In genomic region chr9:133113163-133113927, GRCh38 we compare ENCODE assay signal across 9 cellular contexts. TPM values are rescaled to one million over a fixed set of nuclear protein-coding genes. Genes with fewer than 3 reads are reported as not detected.
DNase-seq lines count a peak whose midpoint lies in the region; ATAC-seq and TF ChIP-seq lines count a peak whose summit lies in the region.
"Had no signal": no experiment of that assay in that cellular context is flagged by ENCODE, and none has a peak within 500 bp of the region (broad histone marks: within the 10 kb centered on the region; RNA-seq: fewer than 3 reads in every experiment).

No MANE protein-coding gene starts in this region.

- no peaks in the 10 kb centered on the region for H3K27me3 ChIP-seq in transverse colon
- H3K27me3 ChIP-seq: SJSA1 had no signal

- peak overlapping the region; percentile 62 to 89 (median 75) for H3K27ac ChIP-seq in transverse colon
- H3K27ac ChIP-seq: SJSA1 had no signal

- peak overlapping the region; percentile 78 for H3K27ac Mint-ChIP-seq in activated naive CD4-positive, alpha-beta T cell treated with anti-CD3 and anti-CD28 coated beads for 36 hours
- H3K27ac Mint-ChIP-seq in chondrocyte (ENCODE audit: unreplicated experiment): peak overlapping the region; percentile 22

- 60 to 86% methylated on average over 1 to 12 of the region's 19 CpGs for WGBS in transverse colon (ENCODE audit: low coverage in 1 of 2), 2 donors

- H3K4me3 Mint-ChIP-seq in activated naive CD4-positive, alpha-beta T cell treated with anti-CD3 and anti-CD28 coated beads for 36 hours: no peak overlapping the region
- no peak overlapping the region for H3K4me3 Mint-ChIP-seq in chondrocyte (ENCODE audit: unreplicated experiment)

- DNase-seq in activated naive CD4-positive, alpha-beta T cell treated with anti-CD3 and anti-CD28 coated beads for 36 hours: peak; percentile 55
- DNase-seq in activated naive CD4-positive, alpha-beta T cell (lab: John Stamatoyannopoulos, UW): no peak
- DNase-seq in chondrocyte (ENCODE audit: low spot score): peak; percentile 71
- DNase-seq in mucosa of descending colon: peak in 2 of 3 donors; percentile 42 to 65
- no peak for DNase-seq in transverse colon
- DNase-seq in COLO829 (ENCODE audit: low spot score): no peak
- DNase-seq in amniotic stem cell (lab: John Stamatoyannopoulos, UW): no peak

- H3K9me3 ChIP-seq in mucosa of descending colon (no peaks in the 10 kb centered on the region), transverse colon (no peaks in the 10 kb centered on the region)
- H3K9me3 ChIP-seq: SJSA1 had no signal

- peaks cover 8% of the 10 kb centered on the region for H3K36me3 Mint-ChIP-seq in activated naive CD4-positive, alpha-beta T cell treated with anti-CD3 and anti-CD28 coated beads for 36 hours (ENCODE audit: low read depth)
- H3K36me3 Mint-ChIP-seq in chondrocyte (ENCODE audit: low read depth): peaks cover 4% of the 10 kb centered on the region

- H3K36me3 ChIP-seq in mucosa of descending colon (ENCODE audit: low read depth) (peaks cover under 1% of the 10 kb centered on the region), transverse colon (peaks cover 0 to 24% (median 5%) of the 10 kb centered on the region in 4 donors)
- H3K36me3 ChIP-seq: SJSA1 had no signal

- no peak overlapping the region for H3K4me3 ChIP-seq in mucosa of descending colon
- no peak overlapping the region for H3K4me3 ChIP-seq in transverse colon
- H3K4me3 ChIP-seq: SJSA1 had no signal

- peak; percentile 23 for ATAC-seq in mucosa of descending colon
- ATAC-seq in GM21825 (IDR thresholded peaks at IDR 0.05; ENCODE audit: unreplicated experiment): no peak

- in situ Hi-C loops in transverse colon (cut with MboI; ENCODE audit: low pct_ligation_motif_present in 1 of 4, low pct_unique_long_range_greater_than_20kb in 1 of 4, low sequenced_read_pairs in 3 of 4): no loop called here

- H3K27me3 Mint-ChIP-seq in activated naive CD4-positive, alpha-beta T cell treated with anti-CD3 and anti-CD28 coated beads for 36 hours (ENCODE audit: low read depth): no peaks in the 10 kb centered on the region
- no peaks in the 10 kb centered on the region for H3K27me3 Mint-ChIP-seq in chondrocyte (ENCODE audit: low read depth)

- CTCF ChIA-PET in activated naive CD4-positive, alpha-beta T cell treated with anti-CD3 and anti-CD28 coated beads for 36 hours (lab: Charles Lee): interaction anchor here (0.6 to 7.2 kb wide), 2 partner anchors 11 to 32 kb away, joined by 3 to 85 read pairs; no protein-coding TSS in a partner anchor

- TF ChIP-seq EP300 in transverse colon (IDR thresholded peaks at IDR 0.05; ENCODE audit: low read depth): no peak

- no peak for TF ChIP-seq POLR2A in transverse colon (IDR thresholded peaks at IDR 0.05)

- H3K9me3 Mint-ChIP-seq in activated naive CD4-positive, alpha-beta T cell treated with anti-CD3 and anti-CD28 coated beads for 36 hours: no peaks in the 10 kb centered on the region
- H3K9me3 Mint-ChIP-seq in chondrocyte (ENCODE audit: low read depth): no peaks in the 10 kb centered on the region

- no peak for TF ChIP-seq CTCF in chondrocyte (IDR thresholded peaks at IDR 0.05)
- no peak for TF ChIP-seq CTCF in mucosa of descending colon (IDR thresholded peaks at IDR 0.05)
- no peak for TF ChIP-seq CTCF in transverse colon (IDR thresholded peaks at IDR 0.05)

- H3K4me1 ChIP-seq in mucosa of descending colon (ENCODE audit: low read depth) (peaks cover 43% of the 10 kb centered on the region), transverse colon (peaks cover 40 to 61% (median 50%) of the 10 kb centered on the region in 4 donors)
- H3K4me1 ChIP-seq: SJSA1 had no signal

- intact Hi-C loops in activated naive CD4-positive, alpha-beta T cell treated with anti-CD3 and anti-CD28 coated beads for 36 hours (cut with micrococcal nuclease): no loop called here
- intact Hi-C loops in mucosa of descending colon (cut with DNase I, micrococcal nuclease) (no loop called here), transverse colon (cut with DNase I; ENCODE audit: low total_unique reads) (no loop called here)

- H3K4me1 Mint-ChIP-seq in activated naive CD4-positive, alpha-beta T cell treated with anti-CD3 and anti-CD28 coated beads for 36 hours (ENCODE audit: low read depth): peaks cover 54% of the 10 kb centered on the region
- peaks cover 19% of the 10 kb centered on the region for H3K4me1 Mint-ChIP-seq in chondrocyte (ENCODE audit: low read depth)

RNA-seq across cellular contexts. Expression of gene RALGDS, which starts 7.7 kb away (rescaled TPM):
- total RNA-seq in activated naive CD4-positive, alpha-beta T cell treated with anti-CD3 and anti-CD28 coated beads for 36 hours: 10 to 100 TPM; 29.5 to 32.5 TPM
- total RNA-seq in chondrocyte: 16.1 to 19.0 TPM (median 17.5 TPM) in 3 replicates
- 10 to 100 TPM; 38.3 to 59.4 (median 44.2) TPM for total RNA-seq in mucosa of descending colon
- total RNA-seq in transverse colon: 100 to 1,000 TPM in 1 of 4 donors, 10 to 100 TPM in 3; 50.5 to 233 (median 58.2) TPM

RNA-seq across cellular contexts. Expression of gene GBGT1, which starts 50.4 kb away (rescaled TPM):
- total RNA-seq in activated naive CD4-positive, alpha-beta T cell treated with anti-CD3 and anti-CD28 coated beads for 36 hours: 1 to 10 TPM; 3.9 to 4.7 TPM
- total RNA-seq in chondrocyte (2.1 to 8.1 TPM (median 5.8 TPM) in 3 replicates), mucosa of descending colon (10 to 100 TPM in 1 of 3 donors, 1 to 10 TPM in 2; 4.3 to 14.0 (median 8.6) TPM), transverse colon (10 to 100 TPM in 3 of 4 donors, 1 to 10 TPM in 1; 4.1 to 15.7 (median 11.8) TPM)
- total RNA-seq: SJSA1 had no signal

RNA-seq across cellular contexts. Expression of gene CEL, which starts 51.6 kb away (rescaled TPM):
- total RNA-seq in activated naive CD4-positive, alpha-beta T cell treated with anti-CD3 and anti-CD28 coated beads for 36 hours: 1 to 10 TPM; 2.1 to 2.2 TPM
- total RNA-seq in chondrocyte (0.87 to 1.5 TPM (median 1.1 TPM) in 3 replicates), mucosa of descending colon (1 to 10 TPM in 2 of 3 donors, under 1 TPM in 1; 0.87 to 1.6 (median 1.4) TPM), transverse colon (1 to 10 TPM in 1 of 4 donors, under 1 TPM in 2, not detected in 1; 0.27 to 8.6 (median 0.48) TPM)

Comparison
In these comparisons a context has a peak if more than half of its experiments do, and no peak if none do; other contexts are left out.
1. DNase-seq: peak in activated naive CD4-positive, alpha-beta T cell treated with anti-CD3 and anti-CD28 coated beads for 36 hours (single experiment), chondrocyte (single experiment) and mucosa of descending colon (2 of 3); none in activated naive CD4-positive, alpha-beta T cell (0 of 4), transverse colon (single experiment), COLO829 (single experiment) and amniotic stem cell (single experiment).